ENCODE assay signal across 16 cellular contexts in genomic region chr1:91753878-91754277, GRCh38.
DNase-seq lines count a peak whose midpoint lies in the region; ATAC-seq and TF ChIP-seq lines count a peak whose summit lies in the region.
"Had no signal": no experiment of that assay in that cellular context is flagged by ENCODE, and none has a peak within 500 bp of the region (broad histone marks: within the 10 kb centered on the region; RNA-seq: fewer than 3 reads in every experiment).

No MANE protein-coding gene starts in this region.

- H3K9me3 Mint-ChIP-seq in activated CD8-positive, alpha-beta memory T cell treated with anti-CD3 and anti-CD28 coated beads, Interleukin-2, amount 10 ng/mL, durations not matched to agents 7 days and 5 days (ENCODE audit: low read depth), result no peaks in the 10 kb centered on the region
- no peaks in the 10 kb centered on the region for H3K9me3 Mint-ChIP-seq in CD4-positive, alpha-beta T cell

- H3K4me3 Mint-ChIP-seq in activated CD8-positive, alpha-beta memory T cell treated with anti-CD3 and anti-CD28 coated beads, Interleukin-2, amount 10 ng/mL, durations not matched to agents 7 days and 5 days, result no peak overlapping the region
- H3K4me3 Mint-ChIP-seq in CD4-positive, alpha-beta T cell, result no peak overlapping the region

- H3K4me3 ChIP-seq in esophagus muscularis mucosa, result no peak overlapping the region
- H3K4me3 ChIP-seq in stomach, result no peak overlapping the region
- H3K4me3 ChIP-seq: colonic mucosa, left lung had no signal

- H3K27me3 ChIP-seq in esophagus muscularis mucosa, result no peaks in the 10 kb centered on the region
- H3K27me3 ChIP-seq in stomach, result no peaks in the 10 kb centered on the region
- no peaks in the 10 kb centered on the region for H3K27me3 ChIP-seq in CD4-positive, alpha-beta T cell (ENCODE audit: control insufficient read depth, insufficient read depth, low read length)
- H3K27me3 ChIP-seq: colonic mucosa, left lung had no signal

- H3K4me1 ChIP-seq in esophagus muscularis mucosa (peaks cover 54 to 100% (median 94%) of the 10 kb centered on the region in 4 donors), stomach (peaks cover 8 to 78% (median 38%) of the 10 kb centered on the region in 4 donors)
- H3K4me1 ChIP-seq: colonic mucosa had no signal

- peaks cover 0 to 7% (median 0%) of the 10 kb centered on the region in 4 donors for H3K36me3 ChIP-seq in esophagus muscularis mucosa
- no peaks in the 10 kb centered on the region for H3K36me3 ChIP-seq in stomach
- H3K36me3 ChIP-seq: colonic mucosa, left lung had no signal

- POLR2A ChIA-PET in CD4-positive, alpha-beta T cell (lab: Charles Lee), result no interaction called here

- intact Hi-C loops in esophagus muscularis mucosa (cut with DNase I), result no loop called here
- intact Hi-C loops in stomach (cut with DNase I; ENCODE audit: low total_unique reads), result no loop called here
- intact Hi-C loops in CD4-positive, alpha-beta T cell (cut with DNase I, micrococcal nuclease), result no loop called here

- 54% methylated on average over 3 of the region's 3 CpGs for WGBS in esophagus muscularis mucosa
- WGBS in stomach, 5 donors, result 56 to 91% (median 86%) methylated on average over 3 of the region's 3 CpGs

- peaks cover 46% of the 10 kb centered on the region for H3K4me1 Mint-ChIP-seq in activated CD8-positive, alpha-beta memory T cell treated with anti-CD3 and anti-CD28 coated beads, Interleukin-2, amount 10 ng/mL, durations not matched to agents 7 days and 5 days
- H3K4me1 Mint-ChIP-seq in CD4-positive, alpha-beta T cell (ENCODE audit: low read depth), result peaks cover 15% of the 10 kb centered on the region

- no peak for TF ChIP-seq POLR2A in esophagus muscularis mucosa (IDR thresholded peaks at IDR 0.05; ENCODE audit: low read depth)
- TF ChIP-seq POLR2A in stomach (IDR thresholded peaks at IDR 0.05), result no peak

- no peak for DNase-seq in activated CD8-positive, alpha-beta memory T cell treated with anti-CD3 and anti-CD28 coated beads, Interleukin-2, amount 10 ng/mL, durations not matched to agents 7 days and 5 days
- DNase-seq in activated CD8-positive, alpha-beta memory T cell treated with anti-CD3 and anti-CD28 coated beads, Interleukin-2, amount 50 U/mL, for 4 hours, result no peak
- no peak for DNase-seq in esophagus muscularis mucosa (ENCODE audit: extremely low spot score)
- no peak for DNase-seq in stomach
- no peak for DNase-seq in NOMO-1 treated with dmso at 0.1 percent for 144 hours (lab: John Stamatoyannopoulos, UW; ENCODE audit: unreplicated experiment)
- no peak for DNase-seq in CD4-positive, alpha-beta T cell
- DNase-seq in NCI-H1694 treated with DMSO at 0.1 percent for 48 hours (lab: John Stamatoyannopoulos, UW), result no peak
- DNase-seq: ACHN; colonic mucosa; erythroblast; left lung; MM.1S; stimulated activated naive CD4-positive, alpha-beta T cell; T-helper 9 cell had no signal

- ATAC-seq in activated CD8-positive, alpha-beta memory T cell treated with anti-CD3 and anti-CD28 coated beads, Interleukin-2, amount 10 ng/mL, durations not matched to agents 7 days and 5 days, result peak; percentile 28
- peak; percentile 1 for ATAC-seq in HG02870 (IDR thresholded peaks at IDR 0.05; ENCODE audit: unreplicated experiment)
- ATAC-seq in CD4-positive, alpha-beta T cell (ENCODE audit: poor library complexity), result no peak
- ATAC-seq: Right ventricle myocardium inferior had no signal

- no peak for TF ChIP-seq EP300 in esophagus muscularis mucosa (IDR thresholded peaks at IDR 0.05)
- no peak for TF ChIP-seq EP300 in stomach (IDR thresholded peaks at IDR 0.05)

- H3K27me3 Mint-ChIP-seq in activated CD8-positive, alpha-beta memory T cell treated with anti-CD3 and anti-CD28 coated beads, Interleukin-2, amount 10 ng/mL, durations not matched to agents 7 days and 5 days, result no peaks in the 10 kb centered on the region
- H3K27me3 Mint-ChIP-seq in CD4-positive, alpha-beta T cell, result no peaks in the 10 kb centered on the region

- H3K27ac ChIP-seq in esophagus muscularis mucosa (replicated peaks in 1 of 4) (peak overlapping the region; percentile 74 to 83 (median 82)), stomach (peak overlapping the region in 4 of 5 donors; percentile 38 to 73 (median 71))
- H3K27ac ChIP-seq in CD4-positive, alpha-beta T cell (ENCODE audit: low read depth, low read length), result no peak overlapping the region
- H3K27ac ChIP-seq: colonic mucosa, left lung had no signal

- CTCF ChIA-PET in activated CD8-positive, alpha-beta memory T cell treated with anti-CD3 and anti-CD28 coated beads, Interleukin-2, amount 10 ng/mL, durations not matched to agents 7 days and 5 days (lab: Charles Lee), result no interaction called here
- CTCF ChIA-PET in CD4-positive, alpha-beta T cell (lab: Charles Lee), result no interaction called here

- peaks cover 20% of the 10 kb centered on the region for H3K36me3 Mint-ChIP-seq in activated CD8-positive, alpha-beta memory T cell treated with anti-CD3 and anti-CD28 coated beads, Interleukin-2, amount 10 ng/mL, durations not matched to agents 7 days and 5 days
- H3K36me3 Mint-ChIP-seq in CD4-positive, alpha-beta T cell (ENCODE audit: low read depth), result no peaks in the 10 kb centered on the region

- peak overlapping the region; percentile 56 for H3K27ac Mint-ChIP-seq in activated CD8-positive, alpha-beta memory T cell treated with anti-CD3 and anti-CD28 coated beads, Interleukin-2, amount 10 ng/mL, durations not matched to agents 7 days and 5 days
- no peak overlapping the region for H3K27ac Mint-ChIP-seq in CD4-positive, alpha-beta T cell

- TF ChIP-seq CTCF in esophagus muscularis mucosa (IDR thresholded peaks at IDR 0.05) (no peak), stomach (IDR thresholded peaks at IDR 0.05) (no peak)
- no peak for TF ChIP-seq CTCF in CD4-positive, alpha-beta T cell (IDR thresholded peaks at IDR 0.05)

- no peaks in the 10 kb centered on the region for H3K9me3 ChIP-seq in esophagus muscularis mucosa
- no peaks in the 10 kb centered on the region for H3K9me3 ChIP-seq in stomach
- no peaks in the 10 kb centered on the region for H3K9me3 ChIP-seq in CD4-positive, alpha-beta T cell (ENCODE audit: control insufficient read depth, low read length)
- H3K9me3 ChIP-seq: colonic mucosa, left lung had no signal
